In the genomic region with DNA sequence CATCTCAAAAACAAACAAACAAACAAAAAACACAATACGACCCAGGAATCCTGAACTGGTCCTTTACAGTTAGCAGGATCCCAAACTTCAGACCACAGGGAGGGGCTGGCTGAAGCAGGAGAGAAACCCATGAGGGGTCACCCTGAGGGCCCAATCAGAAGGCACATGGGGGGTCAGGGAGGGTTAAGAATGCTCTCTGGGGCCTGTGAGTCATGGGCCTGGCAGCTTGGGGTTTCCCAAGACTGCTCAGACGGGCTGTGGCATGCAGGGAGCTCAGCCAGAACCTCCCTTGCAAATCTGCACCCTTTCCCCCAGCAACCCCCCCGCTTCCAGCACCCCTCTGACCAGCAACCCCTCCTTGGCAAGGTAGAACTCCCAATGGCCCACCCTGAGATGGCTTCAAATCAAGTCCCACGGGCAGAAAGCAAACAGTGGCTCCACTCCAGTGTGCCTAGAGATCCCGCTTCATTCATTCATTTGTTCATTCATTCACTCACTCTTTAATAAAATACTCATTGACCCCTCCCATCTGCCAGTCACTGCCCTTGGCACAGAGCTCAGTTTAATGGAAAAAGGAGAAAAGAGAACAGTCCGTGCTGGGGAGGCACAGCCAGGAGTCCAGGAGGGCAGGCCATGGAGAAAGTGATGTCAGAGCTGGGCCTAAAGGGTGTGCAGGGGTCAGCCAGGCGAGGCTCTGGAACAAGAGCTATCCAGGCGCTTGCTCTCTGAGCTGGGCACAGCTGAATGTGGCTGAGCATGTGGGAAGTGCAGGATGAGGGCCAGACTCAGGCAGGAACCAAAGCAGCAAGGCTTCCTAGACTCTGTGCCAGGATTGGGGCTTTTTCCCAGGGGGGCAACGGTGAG, we compare ENCODE assay signal across 9 cellular contexts. TPM values are rescaled to one million over a fixed set of nuclear protein-coding genes. Genes with fewer than 3 reads are reported as not detected.
A peak's percentile ranks its signal among the peaks of the same experiment; 100 is the strongest.
DNase-seq lines count a peak whose midpoint lies in the region; ATAC-seq, FAIRE-seq and TF ChIP-seq lines count a peak whose summit lies in the region.
"Had no signal": no experiment of that assay in that cellular context is flagged by ENCODE, and none has a peak within 500 bp of the region (broad histone marks: within the 10 kb centered on the region; RNA-seq: fewer than 3 reads in every experiment).

No MANE protein-coding gene starts in this region.

- TF ChIP-seq RAD21 in A549 (conservative IDR thresholded peaks at IDR 0.05 in 1 of 2, IDR thresholded peaks at IDR 0.05 in 1 of 2), result no peak

- H3K27me3 ChIP-seq in breast epithelium (no peaks in the 10 kb centered on the region), lower lobe of right lung (ENCODE audit: low read depth) (no peaks in the 10 kb centered on the region), upper lobe of right lung (no peaks in the 10 kb centered on the region)

- 2% methylated on average over 6 of the region's 9 CpGs for WGBS in A549 (ENCODE audit: missing lambda C conversion rate)

- CTCF ChIA-PET in A549 (lab: Yijun Ruan, JAX), result interaction anchor here (0.6 to 1.6 kb wide), 6 partner anchors 16 to 145 kb away, joined by 3 to 8 read pairs (median 3); a partner anchor contains a TSS

- H3K4me1 ChIP-seq in A549 (peaks cover 64% of the 10 kb centered on the region), breast epithelium (peaks cover 8 to 17% of the 10 kb centered on the region in 2 donors), lower lobe of right lung (peaks cover 30% of the 10 kb centered on the region), upper lobe of right lung (peaks cover 29% of the 10 kb centered on the region)

- ATAC-seq in A549, result peak; percentile 60 to 70
- ATAC-seq in lower lobe of right lung, result peak; percentile 87
- ATAC-seq in upper lobe of right lung, result peak; percentile 82
- no peak for ATAC-seq in HG03457 (IDR thresholded peaks at IDR 0.05; ENCODE audit: unreplicated experiment)
- ATAC-seq in HG02571 (IDR thresholded peaks at IDR 0.05; ENCODE audit: unreplicated experiment), result no peak

- no peak for TF ChIP-seq CTCF in A549 (IDR thresholded peaks at IDR 0.05)
- TF ChIP-seq CTCF in breast epithelium (IDR thresholded peaks at IDR 0.05), result no peak
- TF ChIP-seq CTCF in lower lobe of right lung (IDR thresholded peaks at IDR 0.05), result no peak
- no peak for TF ChIP-seq CTCF in upper lobe of right lung (IDR thresholded peaks at IDR 0.05)

- no peak for FAIRE-seq in A549 (lab: Jason Lieb, UNC)
- FAIRE-seq: colon had no signal

- peak; percentile 93 to 95 for DNase-seq in A549 (ENCODE audit: low read depth in 1 of 2, low spot score in 1 of 2)
- peak; percentile 99 for DNase-seq in HS-27A (ENCODE audit: low read depth)
- peak; percentile 68 to 79 for DNase-seq in breast epithelium (ENCODE audit: low spot score in 2 of 2)
- peak; percentile 77 for DNase-seq in lower lobe of right lung
- peak; percentile 80 for DNase-seq in upper lobe of right lung
- DNase-seq in activated CD8-positive, alpha-beta memory T cell treated with anti-CD3 and anti-CD28 coated beads for 24 hours, result no peak

- POLR2A ChIA-PET in A549 (lab: Yijun Ruan, JAX), result interaction anchor here (0.7 to 8.3 kb wide), 10 partner anchors 11 to 219 kb away, joined by 3 to 98 read pairs (median 7); a partner anchor contains a TSS

- H3K4me2 ChIP-seq in A549, result peak overlapping the region; percentile 99

- no peaks in the 10 kb centered on the region for H3K9me3 ChIP-seq in A549
- no peaks in the 10 kb centered on the region for H3K9me3 ChIP-seq in breast epithelium
- H3K9me3 ChIP-seq in lower lobe of right lung, result no peaks in the 10 kb centered on the region
- no peaks in the 10 kb centered on the region for H3K9me3 ChIP-seq in upper lobe of right lung

- H3K4me3 ChIP-seq in A549 (peak overlapping the region; percentile 56), breast epithelium (no peak overlapping the region), lower lobe of right lung (no peak overlapping the region), upper lobe of right lung (no peak overlapping the region)

- TF ChIP-seq POLR2A in A549 (IDR thresholded peaks at IDR 0.05; ENCODE audit: low read length) (0 out of 2 replicates have a peak, but pooled peaks have one; percentile 7), breast epithelium (IDR thresholded peaks at IDR 0.05) (no peak)

- peak overlapping the region; percentile 92 to 99 for H3K27ac ChIP-seq in A549
- H3K27ac ChIP-seq in breast epithelium, result peak overlapping the region; percentile 54 to 84
- peak overlapping the region; percentile 61 for H3K27ac ChIP-seq in lower lobe of right lung
- peak overlapping the region; percentile 63 for H3K27ac ChIP-seq in upper lobe of right lung

- H3K36me3 ChIP-seq in breast epithelium (no peaks in the 10 kb centered on the region), lower lobe of right lung (no peaks in the 10 kb centered on the region), upper lobe of right lung (no peaks in the 10 kb centered on the region)

- peak; percentile 52 to 81; a peak in 2 of 5 replicates for TF ChIP-seq EP300 in A549 (IDR thresholded peaks at IDR 0.05)

- intact Hi-C loops in breast epithelium (cut with DNase I; ENCODE audit: low total_unique reads), result loop anchor here (10.0 kb wide), 1 partner anchor 206 kb away; a partner anchor contains a TSS
- intact Hi-C loops in lower lobe of right lung (cut with DNase I), result no loop called here
- intact Hi-C loops in upper lobe of right lung (cut with DNase I), result no loop called here

TF ChIP-seq in A549, 52 proteins besides CTCF, POLR2A, EP300 and RAD21 (continues in another document):
- TF ChIP-seq CBX2 (IDR thresholded peaks at IDR 0.05; ENCODE audit: borderline replicate concordance, low read depth) (no peak), MAZ (IDR thresholded peaks at IDR 0.05; ENCODE audit: borderline replicate concordance, low read depth, low read length) (no peak), ESRRA (IDR thresholded peaks at IDR 0.05; ENCODE audit: borderline replicate concordance, low read length) (peak; percentile 13; the same call in 1 of the 2 replicates), KDM5A (IDR thresholded peaks at IDR 0.05) (no peak), HOXA7 (CRISPR knock-in tag; IDR thresholded peaks at IDR 0.05) (peak; percentile 8; the same call in 1 of the 2 replicates), CEBPB (IDR thresholded peaks at IDR 0.05) (peak in 1 of 2 experiments; percentile 91; a peak in 2 of 4 replicates), ZSCAN20 (CRISPR knock-in tag; IDR thresholded peaks at IDR 0.05) (no peak), FOSL2 (IDR thresholded peaks at IDR 0.05) (peak; percentile 80), FOSL2 (CRISPR knock-in tag; IDR thresholded peaks at IDR 0.05) (peak; percentile 94), ZNF302 (CRISPR knock-in tag; IDR thresholded peaks at IDR 0.05) (no peak), EHF (CRISPR knock-in tag; IDR thresholded peaks at IDR 0.05) (no peak)
- TF ChIP-seq, protein P1, sequence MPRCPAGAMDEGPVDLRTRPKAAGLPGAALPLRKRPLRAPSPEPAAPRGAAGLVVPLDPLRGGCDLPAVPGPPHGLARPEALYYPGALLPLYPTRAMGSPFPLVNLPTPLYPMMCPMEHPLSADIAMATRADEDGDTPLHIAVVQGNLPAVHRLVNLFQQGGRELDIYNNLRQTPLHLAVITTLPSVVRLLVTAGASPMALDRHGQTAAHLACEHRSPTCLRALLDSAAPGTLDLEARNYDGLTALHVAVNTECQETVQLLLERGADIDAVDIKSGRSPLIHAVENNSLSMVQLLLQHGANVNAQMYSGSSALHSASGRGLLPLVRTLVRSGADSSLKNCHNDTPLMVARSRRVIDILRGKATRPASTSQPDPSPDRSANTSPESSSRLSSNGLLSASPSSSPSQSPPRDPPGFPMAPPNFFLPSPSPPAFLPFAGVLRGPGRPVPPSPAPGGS (IDR thresholded peaks at IDR 0.05), result peak; percentile 26; the same call in 1 of the 3 replicates

RNA-seq across cellular contexts. Expression of a gene that starts 8.2 kb away (rescaled TPM):
- polyA plus RNA-seq in A549 (2011; rRNA removed), result 2.0 and 4.1 TPM in 2 replicates
- 1.6 and 2.1 TPM in 2 replicates for polyA plus RNA-seq in A549 (2012; cell fraction: cytosol; rRNA removed)
- 0.46 and 0.81 TPM in 2 replicates for polyA plus RNA-seq in A549 (2012; cell fraction: nucleus; rRNA removed)
- polyA plus RNA-seq in A549 (2017; fragmentation: RNase III; extraction: RNeasy Plus Mini Kit Qiagen cat#74134 plus additional on column Dnase treatment), result 0.64 to 1.2 TPM (median 0.68 TPM) in 3 replicates
- 0.37 and 0.54 TPM in 2 replicates for polyA minus RNA-seq in A549 (2011; rRNA and poly(A)+ RNA removed)
- 1 to 10 TPM in 2 of 3 donors, under 1 TPM in 1; 0.66 to 1.4 (median 1.2) TPM for total RNA-seq in breast epithelium
- total RNA-seq in lower lobe of right lung, result 1.1 TPM
- 0.93 TPM for total RNA-seq in upper lobe of right lung

RNA-seq across cellular contexts. Expression of a gene that starts 40.6 kb away (rescaled TPM):
- polyA plus RNA-seq in A549 (2011; rRNA removed) (24.6 and 28.9 TPM in 2 replicates), A549 (2017; fragmentation: RNase III; extraction: RNeasy Plus Mini Kit Qiagen cat#74134 plus additional on column Dnase treatment) (33.9 to 39.4 TPM (median 38.1 TPM) in 3 replicates)
- polyA plus RNA-seq in A549 (2012; cell fraction: cytosol; rRNA removed), result 21.7 and 31.5 TPM in 2 replicates
- polyA plus RNA-seq in A549 (2012; cell fraction: nucleus; rRNA removed), result 32.8 and 35.5 TPM in 2 replicates
- 13.5 and 26.6 TPM in 2 replicates for polyA minus RNA-seq in A549 (2011; rRNA and poly(A)+ RNA removed)
- total RNA-seq in breast epithelium (10 to 100 TPM; 17.4 to 73.4 (median 42.6) TPM), lower lobe of right lung (20.1 TPM), upper lobe of right lung (39.0 TPM)

RNA-seq across cellular contexts. Expression of a gene that starts 48.3 kb away (rescaled TPM):
- polyA plus RNA-seq in A549 (2011; rRNA removed) (7.0 and 14.3 TPM in 2 replicates), A549 (2017; fragmentation: RNase III; extraction: RNeasy Plus Mini Kit Qiagen cat#74134 plus additional on column Dnase treatment) (12.2 to 21.2 TPM (median 15.5 TPM) in 3 replicates)
- polyA plus RNA-seq in A549 (2012; cell fraction: cytosol; rRNA removed), result 7.2 and 10.8 TPM in 2 replicates
- polyA plus RNA-seq in A549 (2012; cell fraction: nucleus; rRNA removed), result 41.3 and 43.5 TPM in 2 replicates
- 32.0 and 34.5 TPM in 2 replicates for polyA minus RNA-seq in A549 (2011; rRNA and poly(A)+ RNA removed)
- total RNA-seq in breast epithelium (10 to 100 TPM; 46.9 to 56.6 (median 51.2) TPM), lower lobe of right lung (54.7 TPM), upper lobe of right lung (53.1 TPM)

RNA-seq across cellular contexts. Expression of a gene that starts 56.9 kb away (rescaled TPM):
- not detected in 2 replicates for polyA plus RNA-seq in A549 (2011; rRNA removed)
- polyA plus RNA-seq in A549 (2012; cell fraction: cytosol; rRNA removed), result 0.04 and 0.09 TPM in 2 replicates
- 0.17 TPM in 1 of 2 replicates, not detected in the other for polyA plus RNA-seq in A549 (2012; cell fraction: nucleus; rRNA removed)
- not detected in 3 replicates for polyA plus RNA-seq in A549 (2017; fragmentation: RNase III; extraction: RNeasy Plus Mini Kit Qiagen cat#74134 plus additional on column Dnase treatment)
- polyA minus RNA-seq in A549 (2011; rRNA and poly(A)+ RNA removed), result not detected in 2 replicates
- total RNA-seq in breast epithelium, result not detected
- not detected for total RNA-seq in lower lobe of right lung
- total RNA-seq in upper lobe of right lung, result not detected

Comparison
In these comparisons a context has a peak if more than half of its experiments do, and no peak if none do; other contexts are left out.
1. ATAC-seq: peak in A549 (2 of 2), lower lobe of right lung (2 of 2) and upper lobe of right lung (single experiment); none in HG03457 (single experiment) and HG02571 (single experiment).
2. Peak in every context shown above with its lines, with median percentiles within 50 percentile points of each other: H3K27ac ChIP-seq.